In the genomic region with DNA sequence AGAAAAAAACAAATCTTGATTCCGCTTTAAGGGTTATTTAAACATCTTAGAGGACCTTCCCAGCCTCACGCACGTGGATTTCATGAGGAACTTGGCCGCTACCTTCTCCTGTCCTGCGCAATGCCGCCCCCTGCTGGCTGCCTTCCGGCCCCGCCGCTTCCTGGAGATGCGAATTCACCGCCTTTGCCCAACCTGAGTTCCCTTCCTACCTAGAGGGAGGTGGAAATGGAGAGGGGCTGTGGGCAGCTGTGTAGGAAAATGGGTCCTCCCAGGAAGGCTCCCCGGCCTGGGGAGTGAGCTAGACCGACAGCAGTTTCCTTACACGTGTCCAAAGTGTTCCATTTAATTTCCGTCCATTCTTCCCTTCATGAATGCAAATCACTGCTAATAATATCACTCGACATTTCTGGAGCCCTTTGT, we compare ENCODE assay signal across 8 cellular contexts. TPM values are rescaled to one million over a fixed set of nuclear protein-coding genes. Genes with fewer than 3 reads are reported as not detected.
A peak's percentile ranks its signal among the peaks of the same experiment; 100 is the strongest.
DNase-seq lines count a peak whose midpoint lies in the region; ATAC-seq and TF ChIP-seq lines count a peak whose summit lies in the region.

No MANE protein-coding gene starts in this region.

- no peak overlapping the region for H3K9ac ChIP-seq in endodermal cell (ENCODE audit: extremely low read depth, low read length, poor library complexity, severe bottlenecking)

- peaks cover 23% of the 10 kb centered on the region for H3K4me1 Mint-ChIP-seq in activated CD8-positive, alpha-beta memory T cell treated with anti-CD3 and anti-CD28 coated beads, Interleukin-2, amount 10 ng/mL, durations not matched to agents 7 days and 5 days
- no peaks in the 10 kb centered on the region for H3K4me1 Mint-ChIP-seq in endodermal cell

- 28 to 57% methylated on average over 4 to 16 of the region's 16 CpGs for WGBS in endodermal cell (ENCODE audit: insufficient coverage in 1 of 2, insufficient read length in 1 of 2), 2 experiments

- peak; percentile 99 for TF ChIP-seq CTCF in endodermal cell (conservative IDR thresholded peaks at IDR 0.05)

- H3K4me1 ChIP-seq in endodermal cell (ENCODE audit: control insufficient read depth, insufficient read depth, low read length), result no peaks in the 10 kb centered on the region

- H3K27ac Mint-ChIP-seq in activated CD8-positive, alpha-beta memory T cell treated with anti-CD3 and anti-CD28 coated beads, Interleukin-2, amount 10 ng/mL, durations not matched to agents 7 days and 5 days, result no peak overlapping the region
- H3K27ac Mint-ChIP-seq in endodermal cell, result no peak overlapping the region

- no peak overlapping the region for H3K27ac ChIP-seq in endodermal cell (ENCODE audit: low read depth, low read length)

- no peaks in the 10 kb centered on the region for H3K27me3 ChIP-seq in endodermal cell (ENCODE audit: control insufficient read depth, insufficient read depth, low read length, poor library complexity, severe bottlenecking)

- H3K4me3 ChIP-seq in endodermal cell (ENCODE audit: low read length), result no peak overlapping the region

- DNase-seq in EH (ENCODE audit: low read depth) (peak; percentile 76), NOMO-1 (lab: John Stamatoyannopoulos, UW; ENCODE audit: unreplicated experiment in 2 of 2) (peak; percentile 46 to 66), endodermal cell (peak; percentile 96), mesenteric fat pad (ENCODE audit: low spot score) (peak; percentile 93)
- peak; percentile 84 for DNase-seq in activated CD8-positive, alpha-beta memory T cell treated with anti-CD3 and anti-CD28 coated beads, Interleukin-2, amount 10 ng/mL, durations not matched to agents 7 days and 5 days
- DNase-seq in stimulated activated CD8-positive, alpha-beta memory T cell treated with anti-CD3 and anti-CD28 coated beads, Interleukin-15, amount 100 ng/mL, for 24 hours (ENCODE audit: low read depth), result peak; percentile 85

- H3K4me3 Mint-ChIP-seq in activated CD8-positive, alpha-beta memory T cell treated with anti-CD3 and anti-CD28 coated beads, Interleukin-2, amount 10 ng/mL, durations not matched to agents 7 days and 5 days, result no peak overlapping the region
- no peak overlapping the region for H3K4me3 Mint-ChIP-seq in endodermal cell

- ATAC-seq in HG03354 (IDR thresholded peaks at IDR 0.05; ENCODE audit: poor library complexity, severe bottlenecking, unreplicated experiment) (peak; percentile 64), HG02571 (IDR thresholded peaks at IDR 0.05; ENCODE audit: unreplicated experiment) (no peak)
- ATAC-seq in activated CD8-positive, alpha-beta memory T cell treated with anti-CD3 and anti-CD28 coated beads, Interleukin-2, amount 10 ng/mL, durations not matched to agents 7 days and 5 days, result peak; percentile 66

- CTCF ChIA-PET in activated CD8-positive, alpha-beta memory T cell treated with anti-CD3 and anti-CD28 coated beads, Interleukin-2, amount 10 ng/mL, durations not matched to agents 7 days and 5 days (lab: Charles Lee), result interaction anchor here (0.7 to 4.5 kb wide), 8 partner anchors 8 to 1209 kb away, joined by 3 to 38 read pairs (median 4); a partner anchor contains a TSS

- peaks cover 48% of the 10 kb centered on the region for H3K27me3 Mint-ChIP-seq in activated CD8-positive, alpha-beta memory T cell treated with anti-CD3 and anti-CD28 coated beads, Interleukin-2, amount 10 ng/mL, durations not matched to agents 7 days and 5 days
- peaks cover 12% of the 10 kb centered on the region for H3K27me3 Mint-ChIP-seq in endodermal cell (ENCODE audit: insufficient read depth)

- H3K9me3 ChIP-seq in endodermal cell (ENCODE audit: control insufficient read depth, low read length), result no peaks in the 10 kb centered on the region

- H3K36me3 Mint-ChIP-seq in activated CD8-positive, alpha-beta memory T cell treated with anti-CD3 and anti-CD28 coated beads, Interleukin-2, amount 10 ng/mL, durations not matched to agents 7 days and 5 days, result no peaks in the 10 kb centered on the region
- H3K36me3 Mint-ChIP-seq in endodermal cell (ENCODE audit: low read depth), result no peaks in the 10 kb centered on the region

- H3K36me3 ChIP-seq in endodermal cell (ENCODE audit: control insufficient read depth, insufficient read depth, low read length), result no peaks in the 10 kb centered on the region

- H3K9me3 Mint-ChIP-seq in activated CD8-positive, alpha-beta memory T cell treated with anti-CD3 and anti-CD28 coated beads, Interleukin-2, amount 10 ng/mL, durations not matched to agents 7 days and 5 days (ENCODE audit: low read depth), result no peaks in the 10 kb centered on the region
- H3K9me3 Mint-ChIP-seq in endodermal cell, result no peaks in the 10 kb centered on the region

RNA-seq across cellular contexts. Expression of a gene that starts 1.0 kb away (rescaled TPM):
- total RNA-seq in activated CD8-positive, alpha-beta memory T cell treated with anti-CD3 and anti-CD28 coated beads, Interleukin-2, amount 10 ng/mL, durations not matched to agents 7 days and 5 days, result not detected
- total RNA-seq in endodermal cell, result 1 to 10 TPM in 1 of 2 donors, under 1 TPM in 1; 0.35 to 1.2 TPM
- not detected for polyA plus RNA-seq in endodermal cell (2013, experiment 1 of 2)
- polyA plus RNA-seq in endodermal cell (2013, experiment 2 of 2), result not detected
- not detected for total RNA-seq in mesenteric fat pad
